11 cellular contexts compared by ENCODE assay signal in genomic region chr17:559699-560378, GRCh38.
DNase-seq lines count a peak whose midpoint lies in the region; ATAC-seq and TF ChIP-seq lines count a peak whose summit lies in the region.
"Had no signal": no experiment of that assay in that cellular context is flagged by ENCODE, and none has a peak within 500 bp of the region (broad histone marks: within the 10 kb centered on the region; RNA-seq: fewer than 3 reads in every experiment).

No MANE protein-coding gene starts in this region.

- H3K4me1 ChIP-seq in PC-3 (ENCODE audit: insufficient read depth, low read length), result peaks cover 21% of the 10 kb centered on the region
- no peaks in the 10 kb centered on the region for H3K4me1 ChIP-seq in naive thymus-derived CD4-positive, alpha-beta T cell (ENCODE audit: control insufficient read depth in 2 of 2, insufficient read depth in 2 of 2, low read length in 2 of 2)

- H3K4me2 ChIP-seq in PC-3 (ENCODE audit: low read length), result no peak overlapping the region

- no peak overlapping the region for H3K9ac ChIP-seq in PC-3 (ENCODE audit: low read length)

- H3K9me3 Mint-ChIP-seq in naive thymus-derived CD4-positive, alpha-beta T cell, result no peaks in the 10 kb centered on the region
- H3K9me3 Mint-ChIP-seq: naive B cell had no signal

- H3K9me2 ChIP-seq in PC-3 (replicated peaks; ENCODE audit: low read length), result no peaks in the 10 kb centered on the region

- ATAC-seq in PC-3 (peak; percentile 18; the same call in 1 of the 2 replicates), HG02885 (IDR thresholded peaks at IDR 0.05; ENCODE audit: poor library complexity, unreplicated experiment) (no peak), GM19324 (IDR thresholded peaks at IDR 0.05; ENCODE audit: low FRiP score, unreplicated experiment) (no peak)
- peak; percentile 83 for ATAC-seq in naive thymus-derived CD4-positive, alpha-beta T cell

- peak overlapping the region; percentile 50 for H3K27ac ChIP-seq in PC-3 (ENCODE audit: low read length)
- no peak overlapping the region for H3K27ac ChIP-seq in naive thymus-derived CD4-positive, alpha-beta T cell (ENCODE audit: low read depth, low read length)

- no peaks in the 10 kb centered on the region for H3F3A ChIP-seq in PC-3 (ENCODE audit: low read length, unreplicated experiment)

- H4K20me1 ChIP-seq in PC-3 (ENCODE audit: low read length), result no peaks in the 10 kb centered on the region

- no peak overlapping the region for H2AFZ ChIP-seq in PC-3 (ENCODE audit: low read length)

- H3K4me3 ChIP-seq in AG04449 (ENCODE audit: low read depth, low read length), result no peak overlapping the region
- H3K4me3 ChIP-seq in PC-3 (ENCODE audit: low read length), result no peak overlapping the region
- H3K4me3 ChIP-seq in epithelial cell of esophagus (ENCODE audit: low read length), result no peak overlapping the region
- H3K4me3 ChIP-seq in naive thymus-derived CD4-positive, alpha-beta T cell (ENCODE audit: low read length), result no peak overlapping the region

- no peaks in the 10 kb centered on the region for H3K27me3 ChIP-seq in PC-3 (ENCODE audit: low read length)
- no peaks in the 10 kb centered on the region for H3K27me3 ChIP-seq in naive thymus-derived CD4-positive, alpha-beta T cell (ENCODE audit: control insufficient read depth in 2 of 2, insufficient read depth in 2 of 2, low read length in 2 of 2)

- no peak overlapping the region for H3K27ac Mint-ChIP-seq in naive thymus-derived CD4-positive, alpha-beta T cell

- H3K36me3 ChIP-seq in PC-3 (ENCODE audit: low read depth, low read length), result peaks cover 11% of the 10 kb centered on the region; the same call in 1 of the 2 replicates
- H3K36me3 ChIP-seq in naive thymus-derived CD4-positive, alpha-beta T cell (ENCODE audit: control insufficient read depth in 2 of 3, insufficient read depth in 3 of 3, low read length in 3 of 3), result peaks cover 17 to 53% (median 20%) of the 10 kb centered on the region in 3 experiments

- TF ChIP-seq CTCF in AG04449 (IDR thresholded peaks at IDR 0.05; ENCODE audit: insufficient read depth, low read length, missing control alignments) (no peak), PC-3 (conservative IDR thresholded peaks at IDR 0.05; ENCODE audit: low read depth, low read length) (no peak), epithelial cell of esophagus (IDR thresholded peaks at IDR 0.05; ENCODE audit: insufficient read depth, low read depth, low read length, missing control alignments) (no peak)

- CTCF ChIA-PET in AG04449 (lab: Yijun Ruan, JAX) (interaction anchor here (1.4 kb wide), 1 partner anchor 8 kb away, joined by 3 read pairs; no protein-coding TSS in a partner anchor), PC-3 (lab: Charles Lee) (no interaction called here)
- CTCF ChIA-PET in naive thymus-derived CD4-positive, alpha-beta T cell (lab: Charles Lee), result interaction anchor here (0.9 kb wide), 1 partner anchor 148 kb away, joined by 3 read pairs; no protein-coding TSS in a partner anchor

- BruUV-seq in PC-3 (replicated peaks; lab: Mats Ljungman, UMichigan), result no TSS peak

- H3K27me3 Mint-ChIP-seq in naive thymus-derived CD4-positive, alpha-beta T cell, result no peaks in the 10 kb centered on the region
- H3K27me3 Mint-ChIP-seq: naive B cell had no signal

- peak; percentile 74 for DNase-seq in AG04449 (ENCODE audit: low read depth, low spot score)
- DNase-seq in PC-3, result peak; percentile 8
- DNase-seq in epithelial cell of esophagus (ENCODE audit: low read depth), result peak; percentile 64
- no peak for DNase-seq in naive thymus-derived CD4-positive, alpha-beta T cell
- DNase-seq in stimulated activated CD8-positive, alpha-beta memory T cell treated with anti-CD3 and anti-CD28 coated beads, Interleukin-4, amount 100 ng/mL, for 48 hours, result no peak
- no peak for DNase-seq in NCI-H345 treated with DMSO at 0.1 percent for 48 hours (lab: John Stamatoyannopoulos, UW; ENCODE audit: unreplicated experiment)
- DNase-seq: H7, naive B cell, NCI-H2171 had no signal

- no peaks in the 10 kb centered on the region for H3K79me2 ChIP-seq in PC-3 (ENCODE audit: low read length)

- H3K9me3 ChIP-seq in PC-3 (ENCODE audit: low read length), result no peaks in the 10 kb centered on the region
- H3K9me3 ChIP-seq in naive thymus-derived CD4-positive, alpha-beta T cell (ENCODE audit: control insufficient read depth in 2 of 3, low read length in 3 of 3), result no peaks in the 10 kb centered on the region

- H3K4me3 Mint-ChIP-seq in naive thymus-derived CD4-positive, alpha-beta T cell, result no peak overlapping the region

- peaks cover 19 to 53% (median 24%) of the 10 kb centered on the region in 5 donors for H3K36me3 Mint-ChIP-seq in naive thymus-derived CD4-positive, alpha-beta T cell

- intact Hi-C loops in PC-3 (cut with micrococcal nuclease), result no loop called here
- intact Hi-C loops in naive thymus-derived CD4-positive, alpha-beta T cell (cut with micrococcal nuclease), result no loop called here

- H3K4me1 Mint-ChIP-seq in naive thymus-derived CD4-positive, alpha-beta T cell, result peaks cover 0 to 15% (median 0%) of the 10 kb centered on the region in 7 donors
- H3K4me1 Mint-ChIP-seq: naive B cell had no signal

- POLR2A ChIA-PET in AG04449 (lab: Yijun Ruan, JAX), result interaction anchor here (0.6 to 1.9 kb wide), 8 partner anchors 10 to 133 kb away, joined by 3 to 6 read pairs (median 4); no protein-coding TSS in a partner anchor
- POLR2A ChIA-PET in PC-3 (lab: Charles Lee; ENCODE audit: unreplicated experiment), result no interaction called here
- POLR2A ChIA-PET in naive thymus-derived CD4-positive, alpha-beta T cell (lab: Charles Lee), result interaction anchor here (0.6 kb wide), 1 partner anchor 143 kb away, joined by 4 read pairs; no protein-coding TSS in a partner anchor

Comparison
In these comparisons a context has a peak if more than half of its experiments do, and no peak if none do; other contexts are left out.
1. DNase-seq: peak in AG04449 (single experiment), PC-3 (single experiment) and epithelial cell of esophagus (single experiment); none in naive thymus-derived CD4-positive, alpha-beta T cell (0 of 9), stimulated activated CD8-positive, alpha-beta memory T cell treated with anti-CD3 and anti-CD28 coated beads, Interleukin-4, amount 100 ng/mL, for 48 hours (single experiment) and NCI-H345 treated with DMSO at 0.1 percent for 48 hours (single experiment).
2. ATAC-seq: peak in PC-3 (single experiment) and naive thymus-derived CD4-positive, alpha-beta T cell (single experiment); none in HG02885 (single experiment) and GM19324 (single experiment).